21 cellular contexts compared by ENCODE assay signal in genomic region chr15:39888243-39888642, GRCh38. TPM values are rescaled to one million over a fixed set of nuclear protein-coding genes. Genes with fewer than 3 reads are reported as not detected.
DNase-seq lines count a peak whose midpoint lies in the region; ATAC-seq and TF ChIP-seq lines count a peak whose summit lies in the region.
"Had no signal": no experiment of that assay in that cellular context is flagged by ENCODE, and none has a peak within 500 bp of the region (broad histone marks: within the 10 kb centered on the region; RNA-seq: fewer than 3 reads in every experiment).

No MANE protein-coding gene starts in this region.

- H3K4me3 ChIP-seq in AG10803 (ENCODE audit: low read length) (no peak overlapping the region), IMR-90 (ENCODE audit: insufficient read depth, low read depth, low read length) (no peak overlapping the region), endodermal cell (ENCODE audit: low read length) (no peak overlapping the region), mucosa of rectum (ENCODE audit: low read length in 2 of 2) (no peak overlapping the region), neuronal stem cell (ENCODE audit: low read length in 2 of 2) (no peak overlapping the region)
- H3K4me3 ChIP-seq: adrenal gland had no signal

- peaks cover 83% of the 10 kb centered on the region for H4K20me1 ChIP-seq in IMR-90 (ENCODE audit: insufficient read depth, low read length)

- H3K23ac ChIP-seq in IMR-90 (ENCODE audit: low read depth, low read length): peak overlapping the region; percentile 80; the same call in 1 of the 2 replicates
- no peak overlapping the region for H3K23ac ChIP-seq in neuronal stem cell (ENCODE audit: low read depth, low read length, poor library complexity)

- H3K56ac ChIP-seq in IMR-90 (ENCODE audit: extremely low read depth, insufficient read depth, low read length): no peak overlapping the region

- H2BK120ac ChIP-seq in IMR-90 (ENCODE audit: low read depth, low read length): peak overlapping the region; percentile 15; the same call in 1 of the 2 replicates
- no peak overlapping the region for H2BK120ac ChIP-seq in neuronal stem cell (ENCODE audit: low read depth, low read length)

- H3K4me2 ChIP-seq in IMR-90 (ENCODE audit: low read depth, low read length) (peak overlapping the region; percentile 15; the same call in 1 of the 2 replicates), neuronal stem cell (ENCODE audit: insufficient read depth, low read length, poor library complexity, severe bottlenecking) (no peak overlapping the region)

- peak overlapping the region; percentile 69 for H2AK5ac ChIP-seq in IMR-90 (ENCODE audit: low read depth, low read length)
- H2AK5ac ChIP-seq in neuronal stem cell (ENCODE audit: low read depth, low read length): no peak overlapping the region

- POLR2A ChIA-PET in IMR-90 (lab: Charles Lee; ENCODE audit: unreplicated experiment): no interaction called here

- H2AFZ ChIP-seq in IMR-90 (replicated peaks; ENCODE audit: low read length, poor library complexity) (no peak overlapping the region), neuronal stem cell (ENCODE audit: low read length) (no peak overlapping the region)
- H2AFZ ChIP-seq: parathyroid adenoma had no signal

- H3K27ac ChIP-seq in IMR-90 (ENCODE audit: insufficient read depth, low read length): peak overlapping the region; percentile 32; the same call in 1 of the 2 replicates
- H3K27ac ChIP-seq in endodermal cell (ENCODE audit: low read depth, low read length): no peak overlapping the region
- H3K27ac ChIP-seq in mucosa of rectum (ENCODE audit: low read depth in 2 of 2, low read length in 2 of 2): peak overlapping the region; percentile 57 to 76
- no peak overlapping the region for H3K27ac ChIP-seq in neuronal stem cell (replicated peaks; ENCODE audit: low read length)
- H3K27ac ChIP-seq: adrenal gland, parathyroid adenoma had no signal

- peak overlapping the region; percentile 90 for H3K27ac Mint-ChIP-seq in endodermal cell
- H3K27ac Mint-ChIP-seq in activated T-cell treated with anti-CD3 and anti-CD28 coated beads, Interleukin-2, amount 50 U/mL, for 24 hours: no peak overlapping the region
- H3K27ac Mint-ChIP-seq: activated CD8-positive, alpha-beta T cell treated with anti-CD3 and anti-CD28 coated beads for 36 hours; IgD-negative memory B cell had no signal

- H3K14ac ChIP-seq in IMR-90 (replicated peaks; ENCODE audit: low read depth, low read length): peak overlapping the region; percentile 63; the same call in 1 of the 2 replicates
- no peak overlapping the region for H3K14ac ChIP-seq in neuronal stem cell (ENCODE audit: low read length)

- DNase-seq in AG10803 (ENCODE audit: low read depth): peak; percentile 14
- no peak for DNase-seq in IMR-90
- DNase-seq in endodermal cell: peak; percentile 53
- DNase-seq in neuronal stem cell (ENCODE audit: low spot score): no peak
- DNase-seq in activated T-cell treated with anti-CD3 and anti-CD28 coated beads, Interleukin-2, amount 50 U/mL, for 24 hours: no peak
- no peak for DNase-seq in NCI-H526 treated with DMSO at 0.1 percent for 48 hours (lab: John Stamatoyannopoulos, UW)
- DNase-seq: activated CD4-positive, CD25-positive, alpha-beta regulatory T cell treated with anti-CD3 and anti-CD28 coated beads, Interleukin-2, amount 50 U/mL, for 72 hours; activated T-cell treated with anti-CD3 and anti-CD28 coated beads for 4 hours; C1 segment of cervical spinal cord; cortex of kidney; MM.1S; naive B cell; NCI-H1694; NCI-H2171; T1000 had no signal

- no peak overlapping the region for H3K4me3 Mint-ChIP-seq in endodermal cell
- H3K4me3 Mint-ChIP-seq in activated T-cell treated with anti-CD3 and anti-CD28 coated beads, Interleukin-2, amount 50 U/mL, for 24 hours: no peak overlapping the region
- H3K4me3 Mint-ChIP-seq: activated CD8-positive, alpha-beta T cell treated with anti-CD3 and anti-CD28 coated beads for 36 hours; IgD-negative memory B cell; naive B cell had no signal

- no peak overlapping the region for H2AK9ac ChIP-seq in IMR-90 (replicated peaks; ENCODE audit: low read depth, low read length, poor library complexity)

- no peak overlapping the region for H2BK12ac ChIP-seq in neuronal stem cell (ENCODE audit: low read length)

- no peak overlapping the region for H2BK20ac ChIP-seq in IMR-90 (ENCODE audit: low read depth, low read length)

- H3K27me3 ChIP-seq in IMR-90 (ENCODE audit: control insufficient read depth, insufficient read depth, low read length): no peaks in the 10 kb centered on the region
- no peaks in the 10 kb centered on the region for H3K27me3 ChIP-seq in endodermal cell (ENCODE audit: control insufficient read depth, insufficient read depth, low read length, poor library complexity, severe bottlenecking)
- H3K27me3 ChIP-seq in mucosa of rectum (ENCODE audit: control insufficient read depth in 2 of 2, insufficient read depth in 2 of 2, low read length in 2 of 2): no peaks in the 10 kb centered on the region
- peaks cover 0 to 10% (median 0%) of the 10 kb centered on the region in 3 experiments for H3K27me3 ChIP-seq in neuronal stem cell (ENCODE audit: control insufficient read depth in 3 of 3, insufficient read depth in 3 of 3, low read depth in 1 of 3, low read length in 3 of 3)
- H3K27me3 ChIP-seq: adrenal gland had no signal

- TF ChIP-seq RAD21 in IMR-90 (IDR thresholded peaks at IDR 0.05; ENCODE audit: low read length): no peak

- H3K4ac ChIP-seq in IMR-90 (ENCODE audit: low read depth, low read length) (peak overlapping the region; percentile 13; the same call in 1 of the 2 replicates), neuronal stem cell (ENCODE audit: low read length) (no peak overlapping the region)

- dilution Hi-C loops in IMR-90 (cut with HindIII; ENCODE audit: low sequenced_read_pairs, unreplicated experiment): no loop called here

- H4K8ac ChIP-seq in IMR-90 (ENCODE audit: low read depth in 2 of 2, low read length in 2 of 2): peak overlapping the region in 1 of 2 experiments; percentile 41; a peak in 1 of 4 replicates
- H4K8ac ChIP-seq in neuronal stem cell (ENCODE audit: low read depth, low read length): no peak overlapping the region

- H3K9me3 Mint-ChIP-seq in endodermal cell: no peaks in the 10 kb centered on the region
- no peaks in the 10 kb centered on the region for H3K9me3 Mint-ChIP-seq in activated T-cell treated with anti-CD3 and anti-CD28 coated beads, Interleukin-2, amount 50 U/mL, for 24 hours
- H3K9me3 Mint-ChIP-seq: activated CD8-positive, alpha-beta T cell treated with anti-CD3 and anti-CD28 coated beads for 36 hours; IgD-negative memory B cell; naive B cell had no signal

- no peak overlapping the region; the same call in 1 of the 2 replicates for H4K91ac ChIP-seq in IMR-90 (ENCODE audit: insufficient read depth, low read depth, low read length)
- H4K91ac ChIP-seq in neuronal stem cell (ENCODE audit: low read depth, low read length, poor library complexity): no peak overlapping the region

- peak overlapping the region; percentile 33 for H4K5ac ChIP-seq in IMR-90 (ENCODE audit: low read depth, low read length)

- H3K36me3 ChIP-seq in IMR-90 (ENCODE audit: control insufficient read depth, insufficient read depth, low read length) (no peaks in the 10 kb centered on the region), endodermal cell (ENCODE audit: control insufficient read depth, insufficient read depth, low read length) (no peaks in the 10 kb centered on the region), mucosa of rectum (ENCODE audit: control insufficient read depth in 2 of 2, insufficient read depth in 2 of 2, low read length in 2 of 2) (no peaks in the 10 kb centered on the region), neuronal stem cell (replicated peaks in 1 of 2; ENCODE audit: control insufficient read depth in 2 of 2, insufficient read depth in 2 of 2, low read length in 2 of 2) (no peaks in the 10 kb centered on the region)
- H3K36me3 ChIP-seq: adrenal gland had no signal

- H3K9ac ChIP-seq in IMR-90 (ENCODE audit: low read depth, low read length) (no peak overlapping the region), endodermal cell (ENCODE audit: extremely low read depth, low read length, poor library complexity, severe bottlenecking) (no peak overlapping the region), mucosa of rectum (ENCODE audit: low read depth in 1 of 2, low read length in 2 of 2) (no peak overlapping the region), neuronal stem cell (ENCODE audit: low read depth, low read length, poor library complexity) (no peak overlapping the region)
- H3K9ac ChIP-seq: parathyroid adenoma had no signal

- CTCF ChIA-PET in IMR-90 (lab: Yijun Ruan, JAX): interaction anchor here (0.6 to 2.3 kb wide), 10 partner anchors 8 to 101 kb away, joined by 3 to 10 read pairs (median 5); partner anchors contain the start of gene EIF2AK4

- H3K9me3 ChIP-seq in IMR-90 (ENCODE audit: control insufficient read depth, insufficient read depth, low read length): peaks cover 2% of the 10 kb centered on the region; the same call in 1 of the 2 replicates
- no peaks in the 10 kb centered on the region for H3K9me3 ChIP-seq in endodermal cell (ENCODE audit: control insufficient read depth, low read length)
- no peaks in the 10 kb centered on the region for H3K9me3 ChIP-seq in mucosa of rectum (ENCODE audit: control insufficient read depth in 2 of 2, low read length in 2 of 2)
- H3K9me3 ChIP-seq in neuronal stem cell (replicated peaks in 1 of 2; ENCODE audit: control insufficient read depth in 2 of 2, insufficient read depth in 1 of 2, low read depth in 1 of 2, low read length in 2 of 2): no peaks in the 10 kb centered on the region
- H3K9me3 ChIP-seq: adrenal gland had no signal

- intact Hi-C loops in IMR-90 (cut with micrococcal nuclease): no loop called here

- in situ Hi-C loops in IMR-90 (cut with MboI; ENCODE audit: low sequenced_read_pairs): no loop called here

- H2BK5ac ChIP-seq in IMR-90 (ENCODE audit: low read depth, low read length, poor library complexity, severe bottlenecking) (peak overlapping the region; percentile 50), neuronal stem cell (ENCODE audit: low read length) (no peak overlapping the region)

- no peak for TF ChIP-seq POLR2A in IMR-90 (IDR thresholded peaks at IDR 0.05; ENCODE audit: low read depth, low read length)

- WGBS in IMR-90 (ENCODE audit: extremely low coverage in 2 of 2, insufficient read length in 1 of 2), 2 experiments: no CpG with 5 or more reads among the region's 1 CpG
- 79 to 88% methylated on average over 1 of the region's 1 CpG for WGBS in endodermal cell (ENCODE audit: insufficient coverage in 1 of 2, insufficient read length in 1 of 2), 2 experiments
- WGBS in neuronal stem cell (ENCODE audit: extremely low coverage in 2 of 2, insufficient read length in 2 of 2, insufficient replicate concordance in 1 of 2), 2 donors: no CpG with 5 or more reads among the region's 1 CpG

- no TSS peak for BruUV-seq in IMR-90 (replicated peaks; lab: Mats Ljungman, UMichigan)

- H3K9me1 ChIP-seq in IMR-90 (ENCODE audit: insufficient read depth, low read length): peaks cover 31% of the 10 kb centered on the region

- no peaks in the 10 kb centered on the region for H3K36me3 Mint-ChIP-seq in endodermal cell (ENCODE audit: low read depth)
- H3K36me3 Mint-ChIP-seq in activated T-cell treated with anti-CD3 and anti-CD28 coated beads, Interleukin-2, amount 50 U/mL, for 24 hours (ENCODE audit: low read depth): no peaks in the 10 kb centered on the region
- H3K36me3 Mint-ChIP-seq: IgD-negative memory B cell, naive B cell had no signal

- no peaks in the 10 kb centered on the region for H3K27me3 Mint-ChIP-seq in endodermal cell (ENCODE audit: insufficient read depth)
- H3K27me3 Mint-ChIP-seq in activated T-cell treated with anti-CD3 and anti-CD28 coated beads, Interleukin-2, amount 50 U/mL, for 24 hours: peaks cover 9% of the 10 kb centered on the region
- H3K27me3 Mint-ChIP-seq: naive B cell had no signal

- H3K18ac ChIP-seq in IMR-90 (ENCODE audit: low read depth, low read length): peak overlapping the region; percentile 15
- H3K18ac ChIP-seq in neuronal stem cell (ENCODE audit: low read length): no peak overlapping the region

- ATAC-seq in IMR-90 (ENCODE audit: low read depth): peak; percentile 48
- ATAC-seq in HG02571 (IDR thresholded peaks at IDR 0.05; ENCODE audit: unreplicated experiment): no peak
- ATAC-seq: activated CD8-positive, alpha-beta T cell treated with anti-CD3 and anti-CD28 coated beads for 36 hours had no signal

- TF ChIP-seq CTCF in AG10803 (conservative IDR thresholded peaks at IDR 0.05; ENCODE audit: low read length): no peak
- TF ChIP-seq CTCF in IMR-90 (conservative IDR thresholded peaks at IDR 0.05; ENCODE audit: low read depth, low read length): no peak
- TF ChIP-seq CTCF in endodermal cell (conservative IDR thresholded peaks at IDR 0.05): no peak

- H3K4me1 ChIP-seq in IMR-90 (ENCODE audit: control insufficient read depth, insufficient read depth, low read length) (peaks cover 22% of the 10 kb centered on the region), endodermal cell (ENCODE audit: control insufficient read depth, insufficient read depth, low read length) (peaks cover 19% of the 10 kb centered on the region), mucosa of rectum (ENCODE audit: control insufficient read depth in 2 of 2, insufficient read depth in 2 of 2, low read length in 2 of 2) (peaks cover 0 to 4% of the 10 kb centered on the region in 2 donors), neuronal stem cell (ENCODE audit: control insufficient read depth in 2 of 2, insufficient read depth in 1 of 2, low read depth in 1 of 2, low read length in 2 of 2) (peaks cover 0 to 8% of the 10 kb centered on the region in 2 donors)
- H3K4me1 ChIP-seq: adrenal gland, parathyroid adenoma had no signal

- H2BK15ac ChIP-seq in IMR-90 (ENCODE audit: low read depth, low read length) (no peak overlapping the region), neuronal stem cell (ENCODE audit: low read length) (no peak overlapping the region)

- H3K79me1 ChIP-seq in IMR-90 (ENCODE audit: low read depth in 1 of 2, low read length in 2 of 2) (peaks cover 33 to 87% of the 10 kb centered on the region in 2 experiments), neuronal stem cell (ENCODE audit: low read depth, low read length) (no peaks in the 10 kb centered on the region)

- H3K4me1 Mint-ChIP-seq in endodermal cell: peaks cover 74% of the 10 kb centered on the region
- no peaks in the 10 kb centered on the region for H3K4me1 Mint-ChIP-seq in activated T-cell treated with anti-CD3 and anti-CD28 coated beads, Interleukin-2, amount 50 U/mL, for 24 hours (ENCODE audit: low read depth)
- H3K4me1 Mint-ChIP-seq: IgD-negative memory B cell, naive B cell had no signal

RNA-seq across cellular contexts. Expression of gene GPR176, which starts 31.8 kb away (rescaled TPM):
- 194 and 246 TPM in 2 replicates for total RNA-seq in IMR-90 (2012; rRNA removed)
- 114 and 118 TPM in 2 replicates for polyA plus RNA-seq in IMR-90 (2012; rRNA removed)
- polyA plus RNA-seq in IMR-90 (2012; cell fraction: cytosol; rRNA removed): 89.6 and 120 TPM in 2 replicates
- polyA plus RNA-seq in IMR-90 (2012; cell fraction: nucleus; rRNA removed; ENCODE audit: low replicate concordance): 71.7 and 95.1 TPM in 2 replicates
- 10 to 100 TPM; 26.0 to 31.1 TPM for total RNA-seq in endodermal cell
- polyA plus RNA-seq in endodermal cell (2013, experiment 1 of 2): 8.9 TPM
- 6.6 TPM for polyA plus RNA-seq in endodermal cell (2013, experiment 2 of 2)
- 10.5 TPM for polyA plus RNA-seq in neuronal stem cell (2013, experiment 1 of 2)
- 10.3 TPM for polyA plus RNA-seq in neuronal stem cell (2013, experiment 2 of 2)

RNA-seq across cellular contexts. Expression of gene EIF2AK4, which starts 45.7 kb away (rescaled TPM):
- total RNA-seq in IMR-90 (2012; rRNA removed) (132 and 139 TPM in 2 replicates), endodermal cell (10 to 100 TPM; 44.0 to 55.6 TPM)
- polyA plus RNA-seq in IMR-90 (2012; rRNA removed): 75.3 and 80.3 TPM in 2 replicates
- 35.6 and 77.8 TPM in 2 replicates for polyA plus RNA-seq in IMR-90 (2012; cell fraction: cytosol; rRNA removed)
- polyA plus RNA-seq in IMR-90 (2012; cell fraction: nucleus; rRNA removed; ENCODE audit: low replicate concordance): 20.2 and 41.4 TPM in 2 replicates
- 49.1 TPM for polyA plus RNA-seq in endodermal cell (2013, experiment 1 of 2)
- polyA plus RNA-seq in endodermal cell (2013, experiment 2 of 2): 51.3 TPM
- polyA plus RNA-seq in neuronal stem cell (2013, experiment 1 of 2): 54.5 TPM
- 58.6 TPM for polyA plus RNA-seq in neuronal stem cell (2013, experiment 2 of 2)

Comparison
In these comparisons a context has a peak if more than half of its experiments do, and no peak if none do; other contexts are left out.
1. DNase-seq: peak in AG10803 (single experiment) and endodermal cell (single experiment); none in IMR-90 (single experiment), neuronal stem cell (single experiment), activated T-cell treated with anti-CD3 and anti-CD28 coated beads, Interleukin-2, amount 50 U/mL, for 24 hours (single experiment) and NCI-H526 treated with DMSO at 0.1 percent for 48 hours (single experiment).
2. H3K27ac ChIP-seq: peak in IMR-90 (single experiment) and mucosa of rectum (2 of 2); none in endodermal cell (single experiment) and neuronal stem cell (single experiment).